1 cellular context compared by ENCODE assay signal in genomic region chr10:103441611-103442010, GRCh38.
TF ChIP-seq lines count a peak whose summit lies in the region.

No MANE protein-coding gene starts in this region.

TF ChIP-seq in GM23338, 12 proteins besides CTCF, POLR2A, EP300 and RAD21 (continued from another document):
- no peak for TF ChIP-seq ZNF462 (CRISPR knock-in tag; IDR thresholded peaks at IDR 0.05)
